1 cellular context compared by ENCODE assay signal in genomic region chr10:3452234-3452633, GRCh38.
TF ChIP-seq lines count a peak whose summit lies in the region.

No MANE protein-coding gene starts in this region.

TF ChIP-seq in IMR-90, 13 proteins besides CTCF, POLR2A, EP300 and RAD21 (continued from another document):
- no peak for TF ChIP-seq NFE2L2 (IDR thresholded peaks at IDR 0.05; ENCODE audit: low read depth, low read length)
